Comparison of ENCODE assay signal across 26 cellular contexts in the genomic region with DNA sequence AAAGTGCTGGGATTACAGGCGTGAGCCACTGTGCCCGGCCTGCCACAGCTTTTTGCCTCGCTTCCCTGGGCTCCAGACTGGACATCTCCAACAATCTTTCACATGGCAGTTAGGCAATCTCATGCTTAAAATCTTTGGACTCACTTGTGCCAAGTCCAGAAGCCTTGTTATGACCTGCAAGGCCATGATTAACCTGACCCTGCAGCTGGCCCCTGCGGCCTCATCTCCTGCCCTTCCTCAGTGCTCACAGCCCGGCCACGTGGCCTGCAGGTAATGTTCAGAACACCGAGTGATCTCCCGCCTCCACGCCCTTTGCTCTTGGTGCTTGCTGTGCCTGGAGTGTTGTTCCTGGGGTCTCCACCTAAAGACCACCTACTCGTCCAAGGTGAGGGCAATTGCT. TPM values are rescaled to one million over a fixed set of nuclear protein-coding genes. Genes with fewer than 3 reads are reported as not detected.
DNase-seq lines count a peak whose midpoint lies in the region; ATAC-seq, FAIRE-seq and TF ChIP-seq lines count a peak whose summit lies in the region.
"Had no signal": no experiment of that assay in that cellular context is flagged by ENCODE, and none has a peak within 500 bp of the region (broad histone marks: within the 10 kb centered on the region; RNA-seq: fewer than 3 reads in every experiment).

No MANE protein-coding gene starts in this region.

- in situ Hi-C loops in K562 (cut with MboI) = no loop called here

- intact Hi-C loops in K562 (cut with micrococcal nuclease) (no loop called here), kidney (cut with DNase I) (no loop called here)

- CTCF ChIA-PET in K562 (lab: Yijun Ruan, JAX; ENCODE audit: low intra/inter-chr PET ratio) = no interaction called here

- TF ChIP-seq RAD21 in K562 (CRISPR knock-in tag; conservative IDR thresholded peaks at IDR 0.05 in 1 of 2, IDR thresholded peaks at IDR 0.05 in 1 of 2) (no peak), liver (IDR thresholded peaks at IDR 0.05) (no peak)

- H3K4me1 ChIP-seq in K562 (replicated peaks in 1 of 2; ENCODE audit: control insufficient read depth in 2 of 2, insufficient read depth in 2 of 2, low read length in 2 of 2) (peaks cover 30 to 48% of the 10 kb centered on the region in 2 experiments; a peak in 4 of 5 replicates), kidney (ENCODE audit: control insufficient read depth in 1 of 2, insufficient read depth in 1 of 2, low read depth in 1 of 2, low read length in 2 of 2) (no peaks in the 10 kb centered on the region), liver (ENCODE audit: control insufficient read depth in 4 of 4, insufficient read depth in 4 of 4, low read length in 3 of 4) (peaks cover 0 to 4% (median 0%) of the 10 kb centered on the region in 4 donors), neural progenitor cell (no peaks in the 10 kb centered on the region)
- H3K4me1 ChIP-seq: A549, BE2C had no signal

- no peaks in the 10 kb centered on the region for H3K9me1 ChIP-seq in K562 (ENCODE audit: control insufficient read depth, insufficient read depth, low read length)

- H3K4me3 ChIP-seq in K562 (no peak overlapping the region), kidney (ENCODE audit: low read length in 2 of 2) (no peak overlapping the region), liver (ENCODE audit: low read depth in 1 of 3, low read length in 3 of 3) (no peak overlapping the region), neural progenitor cell (no peak overlapping the region)
- H3K4me3 ChIP-seq: A549; BLaER1 treated with 17β-estradiol and CSF1 and Interleukin-3, amounts not matched to agents 10 nM and 100 nM; GM12878 had no signal

- H3K9ac ChIP-seq in K562 (ENCODE audit: insufficient read depth in 1 of 2, low read depth in 2 of 2, low read length in 2 of 2) = peak overlapping the region in 1 of 2 experiments; percentile 53; a peak in 2 of 4 replicates
- no peak overlapping the region for H3K9ac ChIP-seq in kidney (ENCODE audit: low read length in 2 of 2)
- no peak overlapping the region for H3K9ac ChIP-seq in liver (ENCODE audit: low read depth in 1 of 2, low read length in 2 of 2)
- H3K9ac ChIP-seq in neural progenitor cell = no peak overlapping the region
- H3K9ac ChIP-seq: BLaER1 treated with 17β-estradiol and CSF1 and Interleukin-3, amounts not matched to agents 10 nM and 100 nM had no signal

- H3K79me2 ChIP-seq in K562 (ENCODE audit: control insufficient read depth, insufficient read depth, low read length) = no peaks in the 10 kb centered on the region
- H3K79me2 ChIP-seq in neural progenitor cell (ENCODE audit: low read depth) = no peaks in the 10 kb centered on the region

- H3K27ac Mint-ChIP-seq in neural progenitor cell = peak overlapping the region; percentile 25
- H3K27ac Mint-ChIP-seq: CD14-positive monocyte; CD4-positive, alpha-beta T cell; CD8-positive, alpha-beta memory T cell had no signal

- 52% methylated on average over 10 of the region's 10 CpGs for WGBS in K562 (ENCODE audit: insufficient coverage, low coverage, missing lambda C conversion rate)
- WGBS in liver = 65% methylated on average over 10 of the region's 10 CpGs

- peaks cover 2% of the 10 kb centered on the region for H3K4me1 Mint-ChIP-seq in neural progenitor cell

- no peak for FAIRE-seq in K562 (lab: Jason Lieb, UNC)
- no peak for FAIRE-seq in kidney (lab: Jason Lieb, UNC)
- FAIRE-seq: A549, D721Med, GM12878, GM19239 had no signal

- H2AFZ ChIP-seq in K562 (ENCODE audit: low read depth, low read length) = peak overlapping the region; percentile 48
- no peak overlapping the region for H2AFZ ChIP-seq in neural progenitor cell (replicated peaks)

- H3K4me2 ChIP-seq in K562 (ENCODE audit: insufficient read depth, low read length) (no peak overlapping the region), neural progenitor cell (no peak overlapping the region)
- H3K4me2 ChIP-seq: A549; BLaER1 treated with 17β-estradiol and CSF1 and Interleukin-3, amounts not matched to agents 10 nM and 100 nM had no signal

- peaks cover 2% of the 10 kb centered on the region for H3K36me3 Mint-ChIP-seq in neural progenitor cell
- H3K36me3 Mint-ChIP-seq: CD8-positive, alpha-beta memory T cell had no signal

- no peak for DNase-seq in K562 (ENCODE audit: extremely low read depth in 1 of 4, low spot score in 3 of 4)
- peak; percentile 45 for DNase-seq in kidney
- DNase-seq in neural progenitor cell (ENCODE audit: low spot score) = no peak
- DNase-seq in NCI-H1694 treated with DMSO at 0.1 percent for 48 hours (lab: John Stamatoyannopoulos, UW) = no peak
- no peak for DNase-seq in middle frontal gyrus (ENCODE audit: extremely low spot score, low spot score)
- DNase-seq: 8988T; ACHN; AML-193; BE2C; CD4-positive, alpha-beta T cell; CD8-positive, alpha-beta memory T cell; DMS 273 treated with DMSO at 0.1 percent for 48 hours; DMS79; EL; GDM1; GOT3; H7; HCEC 1CT had no signal

- H3K27me3 ChIP-seq in K562 (ENCODE audit: control insufficient read depth in 2 of 2, insufficient read depth in 2 of 2, low read length in 2 of 2) = no peaks in the 10 kb centered on the region
- peaks cover 0 to 5% (median 0%) of the 10 kb centered on the region in 4 donors for H3K27me3 ChIP-seq in liver (ENCODE audit: control insufficient read depth in 4 of 4, insufficient read depth in 4 of 4, low read length in 3 of 4)
- H3K27me3 ChIP-seq in neural progenitor cell = peaks cover 5% of the 10 kb centered on the region
- H3K27me3 ChIP-seq: BE2C; BLaER1 treated with 17β-estradiol and CSF1 and Interleukin-3, amounts not matched to agents 10 nM and 100 nM had no signal

- peaks cover 6% of the 10 kb centered on the region for H3K27me3 Mint-ChIP-seq in neural progenitor cell (ENCODE audit: insufficient read depth, low read depth)

- H3K9me3 ChIP-seq in K562 (replicated peaks; ENCODE audit: control insufficient read depth, insufficient read depth, low read depth, low read length) (no peaks in the 10 kb centered on the region), kidney (ENCODE audit: control insufficient read depth in 1 of 2, low read length in 2 of 2) (no peaks in the 10 kb centered on the region), liver (ENCODE audit: control insufficient read depth in 4 of 4, low read length in 3 of 4) (no peaks in the 10 kb centered on the region), neural progenitor cell (ENCODE audit: low read depth) (no peaks in the 10 kb centered on the region)
- H3K9me3 ChIP-seq: A549; BE2C; BLaER1 treated with 17β-estradiol and CSF1 and Interleukin-3, amounts not matched to agents 10 nM and 100 nM had no signal

- H3K27ac ChIP-seq in K562 (ENCODE audit: extremely low read depth, low read depth, low read length) (no peak overlapping the region), kidney (ENCODE audit: low read depth in 2 of 2, low read length in 2 of 2) (no peak overlapping the region), liver (ENCODE audit: low read depth in 1 of 2, low read length in 2 of 2) (no peak overlapping the region), neural progenitor cell (no peak overlapping the region)
- H3K27ac ChIP-seq: A549; BLaER1 treated with 17β-estradiol and CSF1 and Interleukin-3, amounts not matched to agents 10 nM and 100 nM had no signal

- TF ChIP-seq EP300 in K562 (IDR thresholded peaks at IDR 0.05; ENCODE audit: low read length) = no peak

- H3K4me3 Mint-ChIP-seq in neural progenitor cell = no peak overlapping the region
- H3K4me3 Mint-ChIP-seq: CD14-positive monocyte; CD4-positive, alpha-beta T cell; CD8-positive, alpha-beta memory T cell had no signal

- H3K36me3 ChIP-seq in K562 (ENCODE audit: control insufficient read depth, insufficient read depth, low read length) (no peaks in the 10 kb centered on the region), kidney (ENCODE audit: control insufficient read depth in 1 of 2, insufficient read depth in 2 of 2, low read length in 2 of 2) (no peaks in the 10 kb centered on the region), liver (ENCODE audit: control insufficient read depth in 4 of 4, insufficient read depth in 3 of 4, low read depth in 1 of 4, low read length in 3 of 4) (peaks cover 0 to 2% (median under 1%) of the 10 kb centered on the region in 4 donors), neural progenitor cell (no peaks in the 10 kb centered on the region)
- H3K36me3 ChIP-seq: BE2C had no signal

- POLR2A ChIA-PET in K562 (lab: Yijun Ruan, JAX) = interaction anchor here (0.6 to 2.4 kb wide), 4 partner anchors 9 to 54 kb away, joined by 4 to 11 read pairs (median 6); no protein-coding TSS in a partner anchor

- ATAC-seq in K562 (no peak), GM21381 (IDR thresholded peaks at IDR 0.05; ENCODE audit: unreplicated experiment) (no peak)
- ATAC-seq: A549, GM12878 had no signal

- H4K20me1 ChIP-seq in K562 (replicated peaks; ENCODE audit: control insufficient read depth, insufficient read depth, low read length) (no peaks in the 10 kb centered on the region), neural progenitor cell (ENCODE audit: low read depth) (no peaks in the 10 kb centered on the region)

- TF ChIP-seq CTCF in K562 (IDR thresholded peaks at IDR 0.05 in 2 of 3, conservative IDR thresholded peaks at IDR 0.05 in 1 of 3; ENCODE audit: insufficient read depth in 2 of 3, low read depth in 1 of 3, low read length in 3 of 3) = no peak
- no peak for TF ChIP-seq CTCF in kidney (IDR thresholded peaks at IDR 0.05; ENCODE audit: borderline replicate concordance, extremely low read depth, insufficient read depth)
- TF ChIP-seq CTCF in liver (IDR thresholded peaks at IDR 0.05; ENCODE audit: low read depth, low read length, missing input control) = no peak
- no peak for TF ChIP-seq CTCF in neural progenitor cell (IDR thresholded peaks at IDR 0.05)

- H3K9me3 Mint-ChIP-seq in neural progenitor cell = no peaks in the 10 kb centered on the region
- H3K9me3 Mint-ChIP-seq: CD14-positive monocyte; CD4-positive, alpha-beta T cell; CD8-positive, alpha-beta memory T cell had no signal

- no TSS peak for BruUV-seq in K562 (replicated peaks; lab: Mats Ljungman, UMichigan)

- no peak for TF ChIP-seq POLR2A in K562 (conservative IDR thresholded peaks at IDR 0.05)

- H3F3A ChIP-seq in neural progenitor cell (ENCODE audit: low read depth) = no peaks in the 10 kb centered on the region

RNA-seq across cellular contexts. Expression of gene FAAH, which starts 24.9 kb away (rescaled TPM):
- total RNA-seq in K562 (2011; cell fraction: chromatin; rRNA removed; ENCODE audit: low replicate concordance) = 2.2 and 5.8 TPM in 2 replicates
- total RNA-seq in K562 (2011; cell fraction: nucleolus; rRNA removed) = 5.3 and 5.8 TPM in 2 replicates
- 3.4 and 3.7 TPM in 2 replicates for total RNA-seq in K562 (2011; cell fraction: nucleoplasm; rRNA removed)
- total RNA-seq in K562 (2014; rRNA removed) (0.32 and 0.33 TPM in 2 replicates), K562 (2014; rRNA removed; fragmentation: Illumina TruSeq; extraction: Trizol) (0.25 and 0.32 TPM in 2 replicates), K562 (2015; rRNA removed; fragmentation: Illumina TruSeq; extraction: Trizol) (0.23 and 0.36 TPM in 2 replicates), K562 (2021) (0.71 and 0.81 TPM in 2 replicates), kidney (39.3 TPM), liver (10 to 100 TPM in 1 of 2 donors, 1 to 10 TPM in 1; 4.3 to 41.5 TPM), neural progenitor cell (ENCODE audit: low replicate concordance) (13.9 and 40.4 TPM in 2 replicates)
- polyA plus RNA-seq in K562 (2011; rRNA removed) (0.29 and 1.6 TPM in 2 replicates), K562 (2014; fragmentation: Illumina TruSeq; extraction: Trizol) (0.17 and 0.52 TPM in 2 replicates), K562 (2014; fragmentation: Nextera tagmentation; extraction: Ambion mirVana) (under 1 TPM; 0.06 TPM), K562 (2014; rRNA removed) (0.13 and 1.1 TPM in 2 replicates), kidney (ENCODE audit: insufficient read depth, low read depth, low replicate concordance) (50.7 TPM), liver (10 to 100 TPM; 17.8 to 26.5 TPM)
- 0.46 and 1.1 TPM in 2 replicates for polyA plus RNA-seq in K562 (2011; cell fraction: cytosol; rRNA removed)
- 5.6 and 13.1 TPM in 2 replicates for polyA plus RNA-seq in K562 (2011; cell fraction: nucleus; rRNA removed)
- 0.79 and 3.1 TPM in 2 replicates for polyA plus RNA-seq in K562 (2012)
- polyA minus RNA-seq in K562 (2011; rRNA and poly(A)+ RNA removed) = 0.70 and 0.93 TPM in 2 replicates
- not detected in 2 replicates for polyA minus RNA-seq in K562 (2011; cell fraction: cytosol; rRNA and poly(A)+ RNA removed)
- 1.2 and 5.1 TPM in 2 replicates for polyA minus RNA-seq in K562 (2011; cell fraction: nucleus; rRNA and poly(A)+ RNA removed)
